Comparison of ENCODE assay signal across 27 cellular contexts in genomic region chr11:27416568-27417176, GRCh38. TPM values are rescaled to one million over a fixed set of nuclear protein-coding genes. Genes with fewer than 3 reads are reported as not detected.
DNase-seq lines count a peak whose midpoint lies in the region; ATAC-seq, FAIRE-seq and TF ChIP-seq lines count a peak whose summit lies in the region.
"Had no signal": no experiment of that assay in that cellular context is flagged by ENCODE, and none has a peak within 500 bp of the region (broad histone marks: within the 10 kb centered on the region; RNA-seq: fewer than 3 reads in every experiment).

No MANE protein-coding gene starts in this region.

- no peak for TF ChIP-seq POLR2A in right lobe of liver (IDR thresholded peaks at IDR 0.05)
- no peak for TF ChIP-seq POLR2A in HepG2 (IDR thresholded peaks at IDR 0.05; ENCODE audit: insufficient read depth in 1 of 2, low read depth in 2 of 2, low read length in 2 of 2)
- no peak for TF ChIP-seq POLR2A in erythroblast (IDR thresholded peaks at IDR 0.05; ENCODE audit: low read length)

- no peak overlapping the region for H3K9ac ChIP-seq in HepG2 (ENCODE audit: insufficient read depth, low read depth, low read length)

- ATAC-seq in right lobe of liver (peak; percentile 51 to 69 (median 56)), HepG2 (no peak), HG03108 (IDR thresholded peaks at IDR 0.05; ENCODE audit: unreplicated experiment) (no peak)
- ATAC-seq: left lung; naive thymus-derived CD8-positive, alpha-beta T cell; sciatic nerve; T-helper 17 cell had no signal

- no peak for TF ChIP-seq RAD21 in HepG2 (CRISPR knock-in tag; IDR thresholded peaks at IDR 0.05)

- no peaks in the 10 kb centered on the region for H3K27me3 ChIP-seq in right lobe of liver
- no peaks in the 10 kb centered on the region for H3K27me3 ChIP-seq in HepG2 (ENCODE audit: control insufficient read depth in 1 of 2, insufficient read depth in 2 of 2, low read length in 2 of 2)
- H3K27me3 ChIP-seq: colonic mucosa, esophagus squamous epithelium, hepatocyte, left lung, ovary had no signal

- H3K4me2 ChIP-seq in HepG2 (ENCODE audit: low read depth, low read length): no peak overlapping the region
- H3K4me2 ChIP-seq: hepatocyte had no signal

- no peak overlapping the region for H3K27ac ChIP-seq in right lobe of liver
- H3K27ac ChIP-seq in HepG2 (ENCODE audit: extremely low read length, insufficient read depth, low read length): no peak overlapping the region
- H3K27ac ChIP-seq: colonic mucosa, hepatocyte, left lung, ovary, SK-N-MC, thoracic aorta had no signal

- TF ChIP-seq EP300 in HepG2 (IDR thresholded peaks at IDR 0.05; ENCODE audit: low read depth in 2 of 2, low read length in 2 of 2) (no peak), HepG2 (CRISPR knock-in tag; IDR thresholded peaks at IDR 0.05; ENCODE audit: borderline replicate concordance) (no peak)

- H3K4me1 ChIP-seq in right lobe of liver: peaks cover 0 to 19% (median 5%) of the 10 kb centered on the region in 4 donors
- H3K4me1 ChIP-seq in HepG2 (ENCODE audit: insufficient read depth, low read length): peaks cover 40% of the 10 kb centered on the region
- H3K4me1 ChIP-seq: colonic mucosa had no signal

- no peak overlapping the region for H2AFZ ChIP-seq in HepG2 (ENCODE audit: low read length)
- H2AFZ ChIP-seq: hepatocyte had no signal

- POLR2A ChIA-PET in HepG2 (lab: Yijun Ruan, JAX): no interaction called here

- DNase-seq in right lobe of liver: no peak
- DNase-seq in HepG2 (ENCODE audit: low spot score): no peak
- peak; percentile 60 for DNase-seq in NCI-H748 treated with DMSO at 0.1 percent for 48 hours (lab: John Stamatoyannopoulos, UW)
- DNase-seq in iPS-NIHi11 (ENCODE audit: low spot score): peak; percentile 23
- DNase-seq in erythroblast (lab: John Stamatoyannopoulos, UW): no peak
- no peak for DNase-seq in activated T-cell treated with anti-CD3 and anti-CD28 coated beads, Interleukin-2, amount 50 U/mL, for 48 hours
- DNase-seq: activated CD4-positive, alpha-beta T cell treated with anti-CD3 and anti-CD28 coated beads for 4 hours; activated naive CD4-positive, alpha-beta T cell treated with anti-CD3 and anti-CD28 coated beads, Interleukin-2, amount 10 ng/mL, durations not matched to agents 7 days and 5 days; amniotic stem cell; C1 segment of cervical spinal cord; colonic mucosa; effector memory CD4-positive, alpha-beta T cell; esophagus squamous epithelium; left lung; naive thymus-derived CD8-positive, alpha-beta T cell; NCI-H1694; NCI-H446 treated with DMSO at 0.1 percent for 48 hours; ovary; stimulated activated CD4-positive, alpha-beta T cell treated with anti-CD3 and anti-CD28 coated beads, Interleukin-4, amount 100 ng/mL, for 4 hours; stimulated activated naive CD4-positive, alpha-beta T cell; T-helper 17 cell had no signal

- H3K4me3 ChIP-seq in right lobe of liver (no peak overlapping the region), HepG2 (replicated peaks in 1 of 3; ENCODE audit: insufficient read depth in 1 of 3, low read depth in 2 of 3, low read length in 3 of 3) (no peak overlapping the region)
- H3K4me3 ChIP-seq: colonic mucosa, esophagus squamous epithelium, hepatocyte, left lung, ovary, SK-N-MC, thoracic aorta had no signal

- H3K9me3 ChIP-seq in right lobe of liver (no peaks in the 10 kb centered on the region), HepG2 (ENCODE audit: low read length) (no peaks in the 10 kb centered on the region)
- H3K9me3 ChIP-seq: colonic mucosa, esophagus squamous epithelium, left lung, ovary, thoracic aorta had no signal

- H3K79me2 ChIP-seq in HepG2 (ENCODE audit: insufficient read depth, low read length): peaks cover 94% of the 10 kb centered on the region

- no TSS peak for BruUV-seq in HepG2 (replicated peaks; lab: Mats Ljungman, UMichigan)

- intact Hi-C loops in right lobe of liver (cut with DNase I) (no loop called here), HepG2 (cut with micrococcal nuclease; ENCODE audit: unreplicated experiment) (no loop called here)

- in situ Hi-C loops in HepG2 (cut with HindIII; ENCODE audit: extremely low pct_ligation_motif_present, low pct_unique_long_range_greater_than_20kb): no loop called here

- 15% methylated on average over 2 of the region's 2 CpGs for WGBS in right lobe of liver (ENCODE audit: insufficient coverage, low coverage, low lambda C conversion rate, missing lambda C conversion rate)
- WGBS in HepG2 (ENCODE audit: low lambda C conversion rate): 97% methylated on average over 2 of the region's 2 CpGs

- CTCF ChIA-PET in HepG2 (lab: Yijun Ruan, JAX; ENCODE audit: low intra/inter-chr PET ratio, low total read pairs): no interaction called here

- TF ChIP-seq CTCF in right lobe of liver (IDR thresholded peaks at IDR 0.05) (no peak), HepG2 (CRISPR knock-in tag; IDR thresholded peaks at IDR 0.05) (no peak)

- peaks cover 62% of the 10 kb centered on the region for H4K20me1 ChIP-seq in HepG2 (ENCODE audit: insufficient read depth, low read length)

- FAIRE-seq in HepG2 (lab: Jason Lieb, UNC): no peak
- FAIRE-seq: frontal cortex had no signal

- H3K36me3 ChIP-seq in right lobe of liver (peaks cover 0 to 3% (median 0%) of the 10 kb centered on the region in 4 donors), HepG2 (replicated peaks in 1 of 2; ENCODE audit: control insufficient read depth in 1 of 2, insufficient read depth in 2 of 2, low read length in 2 of 2) (peaks cover 1 to 8% of the 10 kb centered on the region in 2 experiments; a peak in 1 of 5 replicates)
- H3K36me3 ChIP-seq: colonic mucosa, esophagus squamous epithelium, left lung, ovary, thoracic aorta had no signal

TF ChIP-seq in HepG2, 621 proteins besides CTCF, POLR2A, EP300 and RAD21 (continues in another document):
- TF ChIP-seq ZNF883 (CRISPR knock-in tag; IDR thresholded peaks at IDR 0.05; ENCODE audit: not compliant biosample characterization) (no peak), ZNF530 (CRISPR knock-in tag; IDR thresholded peaks at IDR 0.05; ENCODE audit: low read depth) (no peak), MLX (CRISPR knock-in tag; IDR thresholded peaks at IDR 0.05) (no peak)

RNA-seq across cellular contexts. Expression of gene CCDC34, which starts 53.7 kb away (rescaled TPM):
- total RNA-seq in right lobe of liver (1 to 10 TPM; 1.8 to 3.6 (median 2.1) TPM), HepG2 (2016; rRNA removed; fragmentation: Illumina TruSeq; extraction: Trizol) (34.3 and 37.9 TPM in 2 replicates)
- 10.7 and 11.6 TPM in 2 replicates for total RNA-seq in HepG2 (2016; cell fraction: cytosol; rRNA removed; fragmentation: Illumina TruSeq; extraction: Trizol; ENCODE audit: low read depth)
- total RNA-seq in HepG2 (2016; cell fraction: insoluble cytoplasmic fraction; rRNA removed; fragmentation: Illumina TruSeq; extraction: Trizol): 35.1 and 40.9 TPM in 2 replicates
- total RNA-seq in HepG2 (2016; cell fraction: membrane; rRNA removed; fragmentation: Illumina TruSeq; extraction: Trizol): 18.2 and 19.0 TPM in 2 replicates
- 16.1 and 19.6 TPM in 2 replicates for total RNA-seq in HepG2 (2016; cell fraction: nucleus; rRNA removed; fragmentation: Illumina TruSeq; extraction: Trizol)
- 3.2 and 7.6 TPM in 2 replicates for polyA plus RNA-seq in HepG2 (2011; rRNA removed)
- 3.7 and 5.9 TPM in 2 replicates for polyA plus RNA-seq in HepG2 (2011; cell fraction: cytosol; rRNA removed)
- polyA plus RNA-seq in HepG2 (2011; cell fraction: nucleus; rRNA removed): 2.3 and 2.6 TPM in 2 replicates
- 7.7 and 20.2 TPM in 2 replicates for polyA plus RNA-seq in HepG2 (2012)
- 7.5 and 10.1 TPM in 2 replicates for polyA plus RNA-seq in HepG2 (2016; cell fraction: cytosol; fragmentation: Illumina TruSeq; extraction: Trizol; ENCODE audit: low read depth)
- 54.7 and 54.9 TPM in 2 replicates for polyA plus RNA-seq in HepG2 (2016; cell fraction: insoluble cytoplasmic fraction; fragmentation: Illumina TruSeq; extraction: Trizol; ENCODE audit: low read depth)
- 14.2 and 15.6 TPM in 2 replicates for polyA plus RNA-seq in HepG2 (2016; cell fraction: membrane; fragmentation: Illumina TruSeq; extraction: Trizol; ENCODE audit: low read depth)
- polyA plus RNA-seq in HepG2 (2016; cell fraction: nucleus; fragmentation: Illumina TruSeq; extraction: Trizol; ENCODE audit: insufficient read depth, low read depth): 22.5 and 25.2 TPM in 2 replicates
- polyA minus RNA-seq in HepG2 (2011; rRNA and poly(A)+ RNA removed; ENCODE audit: low replicate concordance): 6.1 and 10.4 TPM in 2 replicates
- 3.0 and 3.5 TPM in 2 replicates for polyA minus RNA-seq in HepG2 (2011; cell fraction: cytosol; rRNA and poly(A)+ RNA removed)
- 15.7 and 17.0 TPM in 2 replicates for polyA minus RNA-seq in HepG2 (2011; cell fraction: nucleus; rRNA and poly(A)+ RNA removed)

RNA-seq across cellular contexts. Expression of gene LGR4, which starts 55.9 kb away (rescaled TPM):
- 10 to 100 TPM; 32.5 to 46.3 (median 44.1) TPM for total RNA-seq in right lobe of liver
- 51.4 and 68.7 TPM in 2 replicates for total RNA-seq in HepG2 (2016; rRNA removed; fragmentation: Illumina TruSeq; extraction: Trizol)
- 8.1 and 10.5 TPM in 2 replicates for total RNA-seq in HepG2 (2016; cell fraction: cytosol; rRNA removed; fragmentation: Illumina TruSeq; extraction: Trizol; ENCODE audit: low read depth)
- 51.6 and 65.3 TPM in 2 replicates for total RNA-seq in HepG2 (2016; cell fraction: insoluble cytoplasmic fraction; rRNA removed; fragmentation: Illumina TruSeq; extraction: Trizol)
- 23.6 and 26.4 TPM in 2 replicates for total RNA-seq in HepG2 (2016; cell fraction: membrane; rRNA removed; fragmentation: Illumina TruSeq; extraction: Trizol)
- 111 and 112 TPM in 2 replicates for total RNA-seq in HepG2 (2016; cell fraction: nucleus; rRNA removed; fragmentation: Illumina TruSeq; extraction: Trizol)
- 42.1 and 43.8 TPM in 2 replicates for polyA plus RNA-seq in HepG2 (2011; rRNA removed)
- polyA plus RNA-seq in HepG2 (2011; cell fraction: cytosol; rRNA removed): 21.7 and 35.6 TPM in 2 replicates
- polyA plus RNA-seq in HepG2 (2011; cell fraction: nucleus; rRNA removed): 35.4 and 41.4 TPM in 2 replicates
- polyA plus RNA-seq in HepG2 (2012): 45.1 and 63.2 TPM in 2 replicates
- 1.6 TPM in 2 replicates for polyA plus RNA-seq in HepG2 (2016; cell fraction: cytosol; fragmentation: Illumina TruSeq; extraction: Trizol; ENCODE audit: low read depth)
- 39.9 and 43.3 TPM in 2 replicates for polyA plus RNA-seq in HepG2 (2016; cell fraction: insoluble cytoplasmic fraction; fragmentation: Illumina TruSeq; extraction: Trizol; ENCODE audit: low read depth)
- 7.6 and 7.9 TPM in 2 replicates for polyA plus RNA-seq in HepG2 (2016; cell fraction: membrane; fragmentation: Illumina TruSeq; extraction: Trizol; ENCODE audit: low read depth)
- polyA plus RNA-seq in HepG2 (2016; cell fraction: nucleus; fragmentation: Illumina TruSeq; extraction: Trizol; ENCODE audit: insufficient read depth, low read depth): 106 and 117 TPM in 2 replicates
- 187 and 243 TPM in 2 replicates for polyA minus RNA-seq in HepG2 (2011; rRNA and poly(A)+ RNA removed; ENCODE audit: low replicate concordance)
- polyA minus RNA-seq in HepG2 (2011; cell fraction: cytosol; rRNA and poly(A)+ RNA removed): 60.2 and 70.2 TPM in 2 replicates
- polyA minus RNA-seq in HepG2 (2011; cell fraction: nucleus; rRNA and poly(A)+ RNA removed): 201 and 210 TPM in 2 replicates

Comparison
In these comparisons a context has a peak if more than half of its experiments do, and no peak if none do; other contexts are left out.
1. ATAC-seq: peak in right lobe of liver (4 of 4); none in HepG2 (single experiment) and HG03108 (single experiment).
2. DNase-seq: peak in NCI-H748 treated with DMSO at 0.1 percent for 48 hours (single experiment) and iPS-NIHi11 (single experiment); none in right lobe of liver (0 of 3), HepG2 (single experiment), erythroblast (0 of 2) and activated T-cell treated with anti-CD3 and anti-CD28 coated beads, Interleukin-2, amount 50 U/mL, for 48 hours (0 of 2).